30 cellular contexts compared by ENCODE assay signal in genomic region chr9:126864771-126865170, GRCh38.
"Had no signal": no experiment of that assay in that cellular context is flagged by ENCODE, and none has a peak within 500 bp of the region (broad histone marks: within the 10 kb centered on the region; RNA-seq: fewer than 3 reads in every experiment).

No MANE protein-coding gene starts in this region.

- ATAC-seq: activated CD4-positive, alpha-beta T cell treated with anti-CD3 and anti-CD28 coated beads for 36 hours; activated CD4-positive, CD25-positive, alpha-beta regulatory T cell treated with anti-CD3 and anti-CD28 coated beads, Interleukin-2, amount 50 U/mL, for 24 hours; activated CD8-positive, alpha-beta T cell treated with anti-CD3 and anti-CD28 coated beads, Interleukin-2, amount 10 ng/mL, durations not matched to agents 7 days and 5 days had no signal

- H3K27me3 ChIP-seq: brain microvascular endothelial cell, MG63 had no signal

- FAIRE-seq: colon had no signal

- H3K27ac ChIP-seq: brain microvascular endothelial cell, SK-N-MC had no signal

- H3K9me3 ChIP-seq: MG63 had no signal

- H3K4me3 ChIP-seq: MG63, SK-N-MC had no signal

- H3K27me3 Mint-ChIP-seq: activated CD4-positive, alpha-beta T cell treated with anti-CD3 and anti-CD28 coated beads for 36 hours; activated CD4-positive, alpha-beta T cell treated with anti-CD3 and anti-CD28 coated beads, Interleukin-2, amount 10 ng/mL, durations not matched to agents 7 days and 5 days; activated naive CD8-positive, alpha-beta T cell treated with anti-CD3 and anti-CD28 coated beads for 36 hours had no signal

- DNase-seq: activated CD4-positive, alpha-beta T cell treated with anti-CD3 and anti-CD28 coated beads for 36 hours; activated CD4-positive, alpha-beta T cell treated with anti-CD3 and anti-CD28 coated beads, Interleukin-2, amount 10 ng/mL, durations not matched to agents 7 days and 5 days; activated CD4-positive, alpha-beta T cell treated with anti-CD3 and anti-CD28 coated beads, Interleukin-2, amount 50 U/mL, for 48 hours; activated CD8-positive, alpha-beta T cell treated with anti-CD3 and anti-CD28 coated beads, Interleukin-2, amount 10 ng/mL, durations not matched to agents 7 days and 5 days; activated effector memory CD4-positive, alpha-beta T cell treated with Interleukin-2 at 50 U/mL for 16 hours; activated naive CD4-positive, alpha-beta T cell treated with anti-CD3 and anti-CD28 coated beads, Interleukin-2, amount 50 U/mL, for 16 hours; activated naive CD8-positive, alpha-beta T cell treated with anti-CD3 and anti-CD28 coated beads for 36 hours; activated T-cell treated with anti-CD3 and anti-CD28 coated beads, Interleukin-2, amount 50 U/mL, for 48 hours; amniotic stem cell; aorta; brain microvascular endothelial cell; central memory CD4-positive, alpha-beta T cell; Karpas-422; KBM-7; MG63; MV-4-11; NCI-H1092; NCI-H146; NCI-H187; NCI-H2029 treated with DMSO at 0.1 percent for 48 hours; NCI-H2171 treated with DMSO at 0.1 percent for 48 hours; NCI-H226; NCI-H446 treated with DMSO at 0.1 percent for 48 hours; NCI-H524; NCI-H69; Right ventricle myocardium superior; T1000 had no signal

- H3K9me3 Mint-ChIP-seq: activated CD4-positive, alpha-beta T cell treated with anti-CD3 and anti-CD28 coated beads, Interleukin-2, amount 10 ng/mL, durations not matched to agents 7 days and 5 days; activated naive CD8-positive, alpha-beta T cell treated with anti-CD3 and anti-CD28 coated beads for 36 hours had no signal

- H3K27ac Mint-ChIP-seq: activated CD4-positive, alpha-beta T cell treated with anti-CD3 and anti-CD28 coated beads for 36 hours; activated CD4-positive, alpha-beta T cell treated with anti-CD3 and anti-CD28 coated beads, Interleukin-2, amount 10 ng/mL, durations not matched to agents 7 days and 5 days; activated CD8-positive, alpha-beta T cell treated with anti-CD3 and anti-CD28 coated beads, Interleukin-2, amount 10 ng/mL, durations not matched to agents 7 days and 5 days; activated naive CD8-positive, alpha-beta T cell treated with anti-CD3 and anti-CD28 coated beads for 36 hours had no signal

- H3K4me3 Mint-ChIP-seq: activated CD4-positive, alpha-beta T cell treated with anti-CD3 and anti-CD28 coated beads for 36 hours; activated CD4-positive, alpha-beta T cell treated with anti-CD3 and anti-CD28 coated beads, Interleukin-2, amount 10 ng/mL, durations not matched to agents 7 days and 5 days; activated CD8-positive, alpha-beta T cell treated with anti-CD3 and anti-CD28 coated beads, Interleukin-2, amount 10 ng/mL, durations not matched to agents 7 days and 5 days; activated naive CD8-positive, alpha-beta T cell treated with anti-CD3 and anti-CD28 coated beads for 36 hours had no signal
